In genomic region chr1:84103197-84103992, GRCh38 we compare ENCODE assay signal across 9 cellular contexts. TPM values are rescaled to one million over a fixed set of nuclear protein-coding genes. Genes with fewer than 3 reads are reported as not detected.
DNase-seq lines count a peak whose midpoint lies in the region; ATAC-seq and TF ChIP-seq lines count a peak whose summit lies in the region.
"Had no signal": no experiment of that assay in that cellular context is flagged by ENCODE, and none has a peak within 500 bp of the region (broad histone marks: within the 10 kb centered on the region; RNA-seq: fewer than 3 reads in every experiment).

No MANE protein-coding gene starts in this region.

- H3K9me3 ChIP-seq in Panc1 (ENCODE audit: control insufficient read depth, insufficient read depth, low read depth, low read length): no peaks in the 10 kb centered on the region
- no peaks in the 10 kb centered on the region for H3K9me3 ChIP-seq in esophagus muscularis mucosa
- 0 out of 2 replicates have a peak, but pooled peaks cover 3% of the 10 kb centered on the region for H3K9me3 ChIP-seq in Karpas-422 (ENCODE audit: low read length)

- POLR2A ChIA-PET in Panc1 (lab: Charles Lee): interaction anchor here (0.6 kb wide), 1 partner anchor 462 kb away, joined by 4 read pairs; no protein-coding TSS in a partner anchor

- TF ChIP-seq EP300 in esophagus muscularis mucosa (IDR thresholded peaks at IDR 0.05): no peak

- H3K27ac ChIP-seq in Panc1 (ENCODE audit: low read length) (peak overlapping the region; percentile 55), esophagus muscularis mucosa (replicated peaks in 1 of 4) (peak overlapping the region in 3 of 4 donors; percentile 5 to 48 (median 16)), Karpas-422 (ENCODE audit: low read length) (no peak overlapping the region)
- H3K27ac ChIP-seq: SK-N-MC had no signal

- no peak overlapping the region for H3K9ac ChIP-seq in Karpas-422 (ENCODE audit: low read length)

- H3K27me3 Mint-ChIP-seq in nephron progenitor cell (ENCODE audit: low read depth, poor library complexity): no peaks in the 10 kb centered on the region

- no TSS peak for BruUV-seq in Panc1 (replicated peaks; lab: Mats Ljungman, UMichigan)

- H4K20me1 ChIP-seq in Karpas-422 (ENCODE audit: insufficient read depth, low read depth, low read length): peaks cover 4% of the 10 kb centered on the region; the same call in 1 of the 2 replicates

- TF ChIP-seq POLR2A in esophagus muscularis mucosa (IDR thresholded peaks at IDR 0.05; ENCODE audit: low read depth): no peak

- no peak overlapping the region for H2AFZ ChIP-seq in Karpas-422 (ENCODE audit: low read length)

- intact Hi-C loops in Panc1 (cut with micrococcal nuclease; ENCODE audit: unreplicated experiment) (no loop called here), esophagus muscularis mucosa (cut with DNase I) (no loop called here)

- no peaks in the 10 kb centered on the region for H3K9me2 ChIP-seq in Karpas-422 (replicated peaks; ENCODE audit: insufficient read depth, low read length)

- peak overlapping the region; percentile 24 for H3K27ac Mint-ChIP-seq in nephron progenitor cell

- H3K4me2 ChIP-seq in Karpas-422 (ENCODE audit: low read depth, low read length, poor library complexity, severe bottlenecking): no peak overlapping the region

- no peaks in the 10 kb centered on the region for H3K27me3 ChIP-seq in Panc1 (ENCODE audit: control insufficient read depth, insufficient read depth, low read length)
- H3K27me3 ChIP-seq in esophagus muscularis mucosa: no peaks in the 10 kb centered on the region
- H3K27me3 ChIP-seq in Karpas-422 (ENCODE audit: low read length): no peaks in the 10 kb centered on the region; the same call in 1 of the 2 replicates

- peak; percentile 6 for DNase-seq in COLO829 (ENCODE audit: low spot score)
- DNase-seq in Panc1 (ENCODE audit: low read depth, low spot score): peak; percentile 92
- DNase-seq in esophagus muscularis mucosa (ENCODE audit: extremely low spot score): no peak
- DNase-seq in nephron progenitor cell: no peak
- DNase-seq in Karpas-422: no peak
- DNase-seq in NCI-H1105 treated with DMSO at 0.1 percent for 48 hours (lab: John Stamatoyannopoulos, UW): no peak

- H3K79me2 ChIP-seq in Karpas-422 (ENCODE audit: low read length): no peaks in the 10 kb centered on the region

- no peak for TF ChIP-seq CTCF in Panc1 (IDR thresholded peaks at IDR 0.05)
- no peak for TF ChIP-seq CTCF in esophagus muscularis mucosa (IDR thresholded peaks at IDR 0.05)
- TF ChIP-seq CTCF in nephron progenitor cell (IDR thresholded peaks at IDR 0.05): no peak

- CTCF ChIA-PET in Panc1 (lab: Charles Lee): no interaction called here

- H3K4me1 ChIP-seq in Panc1 (ENCODE audit: control insufficient read depth, insufficient read depth, low read length) (peaks cover 9% of the 10 kb centered on the region), esophagus muscularis mucosa (peaks cover 6 to 21% (median 16%) of the 10 kb centered on the region in 4 donors), Karpas-422 (ENCODE audit: low read length) (no peaks in the 10 kb centered on the region)

- 61% methylated on average over 3 of the region's 3 CpGs for WGBS in esophagus muscularis mucosa

- no peak overlapping the region for H3K4me3 Mint-ChIP-seq in nephron progenitor cell

- peaks cover 18% of the 10 kb centered on the region for H3K4me1 Mint-ChIP-seq in nephron progenitor cell

- in situ Hi-C loops in Panc1 (cut with HindIII; ENCODE audit: low pct_unique_long_range_greater_than_20kb, low sequenced_read_pairs): no loop called here

- H3K4me3 ChIP-seq in Panc1 (ENCODE audit: low read depth in 2 of 2, low read length in 2 of 2): no peak overlapping the region
- no peak overlapping the region for H3K4me3 ChIP-seq in esophagus muscularis mucosa
- no peak overlapping the region for H3K4me3 ChIP-seq in Karpas-422 (ENCODE audit: low read length)
- H3K4me3 ChIP-seq: SK-N-MC had no signal

- H3K36me3 ChIP-seq in Panc1 (ENCODE audit: control insufficient read depth, insufficient read depth, low read length) (no peaks in the 10 kb centered on the region), esophagus muscularis mucosa (no peaks in the 10 kb centered on the region), Karpas-422 (ENCODE audit: insufficient read depth, low read length) (no peaks in the 10 kb centered on the region)

- H3K36me3 Mint-ChIP-seq in nephron progenitor cell (ENCODE audit: low read depth): peaks cover 60% of the 10 kb centered on the region

- ATAC-seq in GM19351 (IDR thresholded peaks at IDR 0.05; ENCODE audit: unreplicated experiment) (peak; percentile 85), HG03457 (IDR thresholded peaks at IDR 0.05; ENCODE audit: unreplicated experiment) (peak; percentile 69), Panc1 (peak; percentile 98)

- H3K9me3 Mint-ChIP-seq in nephron progenitor cell: peaks cover 24% of the 10 kb centered on the region

RNA-seq across cellular contexts. Expression of gene PRKACB, which starts 40.7 kb away (rescaled TPM):
- 54.9 TPM for total RNA-seq in Panc1 (2021; ENCODE audit: unreplicated experiment)
- polyA plus RNA-seq in Panc1 (2012; ENCODE audit: insufficient read length): 16.6 TPM
- total RNA-seq in esophagus muscularis mucosa: 10 to 100 TPM; 44.4 to 59.4 (median 52.3) TPM
- 23.1 and 68.1 TPM in 2 replicates for total RNA-seq in Karpas-422 (2014; rRNA removed; shearing (Covaris generic); ENCODE audit: low replicate concordance)

Comparison
In these comparisons a context has a peak if more than half of its experiments do, and no peak if none do; other contexts are left out.
1. DNase-seq: peak in COLO829 (single experiment) and Panc1 (single experiment); none in esophagus muscularis mucosa (single experiment), nephron progenitor cell (single experiment), Karpas-422 (single experiment) and NCI-H1105 treated with DMSO at 0.1 percent for 48 hours (single experiment).
2. Peak in every context shown above with its lines, with median percentiles within 50 percentile points of each other: ATAC-seq.